In genomic region chr12:89988156-89988555, GRCh38 we compare ENCODE assay signal across 20 cellular contexts.
DNase-seq lines count a peak whose midpoint lies in the region; ATAC-seq and TF ChIP-seq lines count a peak whose summit lies in the region.
"Had no signal": no experiment of that assay in that cellular context is flagged by ENCODE, and none has a peak within 500 bp of the region (broad histone marks: within the 10 kb centered on the region; RNA-seq: fewer than 3 reads in every experiment).

No MANE protein-coding gene starts in this region.

- no peaks in the 10 kb centered on the region for H3K79me1 ChIP-seq in mesenchymal stem cell (replicated peaks; ENCODE audit: low read length, poor library complexity, severe bottlenecking)

- H3K18ac ChIP-seq in mesenchymal stem cell (ENCODE audit: low read depth in 1 of 2, low read length in 2 of 2), result no peak overlapping the region

- DNase-seq in GM23248, result peak; percentile 36
- DNase-seq in NCI-H2227 (lab: John Stamatoyannopoulos, UW; ENCODE audit: unreplicated experiment), result peak; percentile 26
- DNase-seq in mesenchymal stem cell, result peak; percentile 30
- DNase-seq in occipital lobe (lab: John Stamatoyannopoulos, UW), result no peak
- DNase-seq in lower lobe of right lung, result no peak
- no peak for DNase-seq in NCI-H2107 treated with DMSO at 0.1 percent for 48 hours (lab: John Stamatoyannopoulos, UW; ENCODE audit: unreplicated experiment)
- DNase-seq: ACHN; AML-193; CD8-positive, alpha-beta T cell; DND-41; NCI-H1048; NCI-H1436; NCI-H187 treated with DMSO at 0.1 percent for 48 hours; NCI-H2107; NCI-H226; NCI-H510A treated with DMSO at 0.1 percent for 48 hours; NCI-H748 treated with DMSO at 0.1 percent for 48 hours; Peyer's patch had no signal

- 70 to 73% methylated on average over 3 of the region's 3 CpGs for WGBS in GM23248 (ENCODE audit: low coverage in 1 of 2, low lambda C conversion rate in 2 of 2, missing lambda C conversion rate in 2 of 2), 2 experiments
- 68% methylated on average over 2 of the region's 3 CpGs for WGBS in mesenchymal stem cell

- TF ChIP-seq CTCF in lower lobe of right lung (IDR thresholded peaks at IDR 0.05), result no peak

- no peaks in the 10 kb centered on the region for H3K79me2 ChIP-seq in GM23248 (ENCODE audit: insufficient read depth)

- no peak for ATAC-seq in GM19328 (IDR thresholded peaks at IDR 0.05; ENCODE audit: unreplicated experiment)
- ATAC-seq in lower lobe of right lung, result no peak
- ATAC-seq: CD8-positive, alpha-beta T cell; SK-N-SH treated with all-trans-retinoic acid at 6 μM for 48 hours had no signal

- H3K9me2 ChIP-seq in GM23248 (ENCODE audit: insufficient read depth), result no peaks in the 10 kb centered on the region

- no peak overlapping the region for H4K91ac ChIP-seq in mesenchymal stem cell (ENCODE audit: low read length)

- no peak overlapping the region for H2BK5ac ChIP-seq in mesenchymal stem cell (ENCODE audit: low read depth, low read length, poor library complexity, severe bottlenecking)

- H2BK120ac ChIP-seq in mesenchymal stem cell (ENCODE audit: low read depth, low read length), result no peak overlapping the region

- H3K4me3 ChIP-seq in GM23248, result no peak overlapping the region
- no peak overlapping the region for H3K4me3 ChIP-seq in mesenchymal stem cell (ENCODE audit: insufficient read depth in 1 of 2, low read depth in 1 of 2, low read length in 2 of 2)
- no peak overlapping the region for H3K4me3 ChIP-seq in lower lobe of right lung
- H3K4me3 ChIP-seq: Peyer's patch had no signal

- H2AK5ac ChIP-seq in mesenchymal stem cell (ENCODE audit: low read length, severe bottlenecking), result no peak overlapping the region

- H3K4me2 ChIP-seq in GM23248 (ENCODE audit: unreplicated experiment) (no peak overlapping the region), mesenchymal stem cell (ENCODE audit: low read length, poor library complexity, severe bottlenecking) (no peak overlapping the region)

- no peak overlapping the region for H4K8ac ChIP-seq in mesenchymal stem cell (ENCODE audit: low read length)

- no peak overlapping the region for H3K9ac ChIP-seq in GM23248
- H3K9ac ChIP-seq in mesenchymal stem cell (ENCODE audit: low read length), result no peak overlapping the region

- H3K4me1 ChIP-seq in GM23248 (ENCODE audit: insufficient read depth), result no peaks in the 10 kb centered on the region
- no peaks in the 10 kb centered on the region for H3K4me1 ChIP-seq in mesenchymal stem cell (ENCODE audit: control insufficient read depth, insufficient read depth, low read depth, low read length)
- H3K4me1 ChIP-seq in lower lobe of right lung, result no peaks in the 10 kb centered on the region
- H3K4me1 ChIP-seq: Peyer's patch had no signal

- H2BK12ac ChIP-seq in mesenchymal stem cell (ENCODE audit: low read length in 2 of 2), result no peak overlapping the region

- H3K4ac ChIP-seq in mesenchymal stem cell (ENCODE audit: low read depth in 1 of 2, low read length in 2 of 2), result no peak overlapping the region

- no peaks in the 10 kb centered on the region for H4K20me1 ChIP-seq in GM23248 (ENCODE audit: insufficient read depth)

- in situ Hi-C loops in GM23248 (cut with MboI), result no loop called here

- no peaks in the 10 kb centered on the region for H3K36me3 ChIP-seq in GM23248 (ENCODE audit: low read depth)
- no peaks in the 10 kb centered on the region for H3K36me3 ChIP-seq in mesenchymal stem cell (ENCODE audit: control insufficient read depth in 1 of 2, insufficient read depth in 2 of 2, low read depth in 1 of 2, low read length in 2 of 2)
- no peaks in the 10 kb centered on the region for H3K36me3 ChIP-seq in lower lobe of right lung
- H3K36me3 ChIP-seq: Peyer's patch had no signal

- no peak overlapping the region for H3K14ac ChIP-seq in mesenchymal stem cell (ENCODE audit: low read length in 2 of 2)

- H2BK15ac ChIP-seq in mesenchymal stem cell (ENCODE audit: low read depth, poor library complexity, severe bottlenecking), result no peak overlapping the region

- H3K9me3 ChIP-seq in GM23248 (ENCODE audit: low read depth), result no peaks in the 10 kb centered on the region
- H3K9me3 ChIP-seq in mesenchymal stem cell (ENCODE audit: control insufficient read depth, low read length), result no peaks in the 10 kb centered on the region
- no peaks in the 10 kb centered on the region for H3K9me3 ChIP-seq in lower lobe of right lung
- H3K9me3 ChIP-seq: Peyer's patch had no signal

- no peaks in the 10 kb centered on the region for H3K27me3 ChIP-seq in GM23248 (replicated peaks; ENCODE audit: insufficient read depth)
- H3K27me3 ChIP-seq in mesenchymal stem cell (ENCODE audit: control insufficient read depth in 1 of 2, insufficient read depth in 1 of 2, low read length in 2 of 2), result no peaks in the 10 kb centered on the region
- no peaks in the 10 kb centered on the region for H3K27me3 ChIP-seq in lower lobe of right lung (ENCODE audit: low read depth)
- H3K27me3 ChIP-seq: Peyer's patch had no signal

- H3K23ac ChIP-seq in mesenchymal stem cell (ENCODE audit: low read length in 2 of 2), result no peak overlapping the region

- H3F3A ChIP-seq in GM23248 (ENCODE audit: insufficient read depth), result 0 out of 2 replicates have a peak, but pooled peaks cover 4% of the 10 kb centered on the region

- H2AFZ ChIP-seq in GM23248 (no peak overlapping the region), mesenchymal stem cell (ENCODE audit: low read depth, low read length) (no peak overlapping the region)

- intact Hi-C loops in lower lobe of right lung (cut with DNase I), result no loop called here

- H3K27ac ChIP-seq in GM23248 (no peak overlapping the region), mesenchymal stem cell (ENCODE audit: low read length, poor library complexity, severe bottlenecking) (no peak overlapping the region), lower lobe of right lung (no peak overlapping the region)
- H3K27ac ChIP-seq: Peyer's patch had no signal

Comparison
In these comparisons a context has a peak if more than half of its experiments do, and no peak if none do; other contexts are left out.
1. DNase-seq: peak in GM23248 (single experiment), NCI-H2227 (single experiment) and mesenchymal stem cell (single experiment); none in occipital lobe (single experiment), lower lobe of right lung (single experiment) and NCI-H2107 treated with DMSO at 0.1 percent for 48 hours (single experiment).